ENCODE assay signal across 5 cellular contexts in genomic region chr12:70925542-70925941, GRCh38. TPM values are rescaled to one million over a fixed set of nuclear protein-coding genes. Genes with fewer than 3 reads are reported as not detected.
"Had no signal": no experiment of that assay in that cellular context is flagged by ENCODE, and none has a peak within 500 bp of the region (broad histone marks: within the 10 kb centered on the region; RNA-seq: fewer than 3 reads in every experiment).

No MANE protein-coding gene starts in this region.

- H3K36me3 Mint-ChIP-seq: IgD-negative memory B cell had no signal

- H3K27ac ChIP-seq: HL-60 had no signal

- H3K27ac Mint-ChIP-seq: IgD-negative memory B cell had no signal

- H3K4me3 Mint-ChIP-seq: IgD-negative memory B cell had no signal

- DNase-seq: IMR-90 had no signal

- H3K27me3 Mint-ChIP-seq: IgD-negative memory B cell had no signal

- H3K4me1 Mint-ChIP-seq: IgD-negative memory B cell had no signal

- H3K4me3 ChIP-seq: K562 had no signal

RNA-seq across cellular contexts. Expression of gene PTPRR, which starts 5.0 kb away (rescaled TPM):
- polyA plus RNA-seq: HepG2, IgD-negative memory B cell had no signal
